In genomic region chr9:109013678-109014145, GRCh38 we compare ENCODE assay signal across 1 cellular context.
TF ChIP-seq lines count a peak whose summit lies in the region.

No MANE protein-coding gene starts in this region.

TF ChIP-seq in K562, 482 proteins besides CTCF, POLR2A, EP300 and RAD21 (continued from another document):
- TF ChIP-seq MLLT1 (IDR thresholded peaks at IDR 0.05) (no peak), ZNF274 (IDR thresholded peaks at IDR 0.05; ENCODE audit: borderline replicate concordance, low read depth, low read length) (no peak), CEBPG (CRISPR knock-in tag; IDR thresholded peaks at IDR 0.05) (no peak), CEBPG (tag; conservative IDR thresholded peaks at IDR 0.05 in 1 of 2, IDR thresholded peaks at IDR 0.05 in 1 of 2) (no peak), RREB1 (CRISPR knock-in tag; IDR thresholded peaks at IDR 0.05) (no peak), BHLHE40 (IDR thresholded peaks at IDR 0.05; ENCODE audit: low read length) (no peak)
